ENCODE assay signal across 12 cellular contexts in the genomic region with DNA sequence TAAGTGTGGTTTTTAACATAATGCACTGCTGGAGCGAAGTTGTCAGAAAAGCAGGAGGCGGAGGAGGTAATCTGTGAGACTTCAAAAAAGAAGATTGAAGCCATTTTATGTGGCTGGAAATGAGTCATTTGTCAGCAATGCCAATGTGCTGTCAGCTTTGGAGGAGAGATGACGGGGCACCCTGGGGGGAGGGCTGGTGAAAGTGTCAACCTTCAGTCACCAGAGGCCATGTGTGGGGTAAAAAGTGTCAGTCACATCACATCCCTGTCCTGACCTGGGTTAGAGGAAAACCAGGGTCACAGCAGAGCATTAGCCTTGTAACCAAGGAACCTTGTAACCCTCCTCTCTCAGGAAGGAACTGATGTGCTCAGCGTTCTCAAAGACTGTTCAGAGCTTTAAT. TPM values are rescaled to one million over a fixed set of nuclear protein-coding genes. Genes with fewer than 3 reads are reported as not detected.
DNase-seq lines count a peak whose midpoint lies in the region; ATAC-seq and TF ChIP-seq lines count a peak whose summit lies in the region.
"Had no signal": no experiment of that assay in that cellular context is flagged by ENCODE, and none has a peak within 500 bp of the region (broad histone marks: within the 10 kb centered on the region; RNA-seq: fewer than 3 reads in every experiment).

No MANE protein-coding gene starts in this region.

- no peak overlapping the region for H3K4me3 ChIP-seq in AG09309 (ENCODE audit: control insufficient read depth, low read depth, low read length)
- no peak overlapping the region for H3K4me3 ChIP-seq in astrocyte of the spinal cord (ENCODE audit: low read depth, low read length)
- H3K4me3 ChIP-seq: GM12878, ovary, thoracic aorta had no signal

- in situ Hi-C loops in astrocyte of the spinal cord (cut with HindIII; ENCODE audit: low sequenced_read_pairs), result no loop called here

- TF ChIP-seq CTCF in AG09309 (IDR thresholded peaks at IDR 0.05; ENCODE audit: control insufficient read depth, insufficient read depth, low read depth, low read length, missing control alignments) (no peak), HFFc6 (IDR thresholded peaks at IDR 0.05) (no peak), astrocyte of the spinal cord (IDR thresholded peaks at IDR 0.05; ENCODE audit: low read depth, low read length) (no peak), progenitor cell of endocrine pancreas (IDR thresholded peaks at IDR 0.05; ENCODE audit: unreplicated experiment) (no peak)

- H3K9me3 Mint-ChIP-seq in HFFc6 (peaks cover 5% of the 10 kb centered on the region; the same call in 1 of the 2 replicates), progenitor cell of endocrine pancreas (ENCODE audit: low read depth) (no peaks in the 10 kb centered on the region)

- H3K27me3 Mint-ChIP-seq in HFFc6 (ENCODE audit: insufficient read depth) (no peaks in the 10 kb centered on the region; the same call in 1 of the 2 replicates), progenitor cell of endocrine pancreas (peaks cover 12% of the 10 kb centered on the region)

- peak overlapping the region; percentile 46; the same call in 1 of the 2 replicates for H3K27ac Mint-ChIP-seq in HFFc6
- no peak overlapping the region for H3K27ac Mint-ChIP-seq in progenitor cell of endocrine pancreas

- H3K4me1 Mint-ChIP-seq in HFFc6 (ENCODE audit: low read depth) (peaks cover 19% of the 10 kb centered on the region; the same call in 1 of the 2 replicates), progenitor cell of endocrine pancreas (ENCODE audit: low read depth) (no peaks in the 10 kb centered on the region)

- DNase-seq in AG09309 (ENCODE audit: low read depth) (peak; percentile 13), HFFc6 (peak; percentile 46), astrocyte of the spinal cord (ENCODE audit: low read depth, low spot score) (peak; percentile 33), lung microvascular endothelial cell (ENCODE audit: low read depth in 2 of 2) (peak; percentile 28 to 60), NCI-H187 treated with DMSO at 0.1 percent for 48 hours (lab: John Stamatoyannopoulos, UW) (no peak), progenitor cell of endocrine pancreas (ENCODE audit: low spot score, unreplicated experiment) (no peak)
- DNase-seq in activated effector memory CD4-positive, alpha-beta T cell treated with anti-CD3 and anti-CD28 coated beads, Interleukin-2, amount 50 U/mL, for 16 hours, result no peak
- DNase-seq: activated CD4-positive, alpha-beta T cell treated with anti-CD3 and anti-CD28 coated beads, Interleukin-2, amount 50 U/mL, for 1 hour; ovary had no signal

- ATAC-seq in GM18861 (IDR thresholded peaks at IDR 0.05; ENCODE audit: unreplicated experiment), result no peak
- ATAC-seq: GM12878 had no signal

- H3K36me3 Mint-ChIP-seq in HFFc6 (ENCODE audit: low read depth) (no peaks in the 10 kb centered on the region), progenitor cell of endocrine pancreas (ENCODE audit: insufficient read depth) (no peaks in the 10 kb centered on the region)

- H3K4me3 Mint-ChIP-seq in HFFc6, result no peak overlapping the region; the same call in 1 of the 2 replicates
- no peak overlapping the region for H3K4me3 Mint-ChIP-seq in progenitor cell of endocrine pancreas (ENCODE audit: low read depth)

RNA-seq across cellular contexts. Expression of gene TLR4, which starts 59.1 kb away (rescaled TPM):
- 10 to 100 TPM in 2 of 6 experiments, 1 to 10 TPM in 4; 1.7 to 18.5 (median 2.7) TPM for total RNA-seq in HFFc6 (2021; fragmentation: NEBNext Ultra II Directional; extraction: Animal tissue kit (Norgen Biotek cat#: 25700))
- total RNA-seq in lung microvascular endothelial cell, result 116 and 187 TPM in 2 replicates
- total RNA-seq in progenitor cell of endocrine pancreas, result not detected in 2 replicates

Comparison
In these comparisons a context has a peak if more than half of its experiments do, and no peak if none do; other contexts are left out.
1. DNase-seq: peak in AG09309 (single experiment), HFFc6 (single experiment), astrocyte of the spinal cord (single experiment) and lung microvascular endothelial cell (2 of 2); none in activated effector memory CD4-positive, alpha-beta T cell treated with anti-CD3 and anti-CD28 coated beads, Interleukin-2, amount 50 U/mL, for 16 hours (single experiment), NCI-H187 treated with DMSO at 0.1 percent for 48 hours (single experiment) and progenitor cell of endocrine pancreas (single experiment).